Comparison of ENCODE assay signal across 8 cellular contexts in the genomic region with DNA sequence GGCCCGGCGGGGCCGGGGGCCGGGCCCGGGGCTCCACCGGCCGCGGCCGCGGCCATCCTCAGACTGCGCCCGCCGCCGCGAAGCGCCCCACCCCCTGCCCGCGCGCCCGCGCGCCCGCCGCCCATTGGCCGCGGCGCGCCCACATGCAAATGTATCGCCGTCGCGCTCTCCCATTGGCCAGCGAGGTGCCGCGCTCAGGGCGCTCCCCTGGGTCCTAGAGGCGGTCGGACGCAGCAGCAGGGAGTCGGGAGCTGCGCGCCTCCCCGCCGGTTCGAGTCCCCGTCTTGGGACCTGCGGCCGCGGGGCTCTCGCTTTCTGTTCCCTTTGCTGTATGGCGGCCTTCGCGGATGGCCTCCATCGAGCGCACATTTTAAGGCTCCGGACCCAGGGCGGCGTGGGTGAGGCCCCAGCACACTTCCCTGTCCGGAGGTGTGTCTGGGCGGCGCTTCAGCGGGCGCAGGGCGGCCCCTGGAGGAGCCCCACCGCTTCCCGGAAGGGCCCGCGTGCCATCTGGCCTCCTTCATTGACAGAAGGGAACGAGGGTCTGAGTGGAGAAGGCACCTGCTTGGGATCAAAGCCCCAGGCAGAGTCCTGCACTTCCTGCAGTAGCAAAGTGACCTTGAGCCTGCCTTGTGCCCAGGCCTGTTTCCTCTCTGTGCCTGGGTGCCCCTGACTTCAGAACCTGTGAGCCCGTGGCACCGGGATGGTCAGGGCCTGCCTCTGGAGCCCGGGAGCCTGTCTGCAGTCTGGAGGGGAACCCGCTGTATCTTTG. TPM values are rescaled to one million over a fixed set of nuclear protein-coding genes. Genes with fewer than 3 reads are reported as not detected.
DNase-seq lines count a peak whose midpoint lies in the region; ATAC-seq and TF ChIP-seq lines count a peak whose summit lies in the region.

A gene with protein sequence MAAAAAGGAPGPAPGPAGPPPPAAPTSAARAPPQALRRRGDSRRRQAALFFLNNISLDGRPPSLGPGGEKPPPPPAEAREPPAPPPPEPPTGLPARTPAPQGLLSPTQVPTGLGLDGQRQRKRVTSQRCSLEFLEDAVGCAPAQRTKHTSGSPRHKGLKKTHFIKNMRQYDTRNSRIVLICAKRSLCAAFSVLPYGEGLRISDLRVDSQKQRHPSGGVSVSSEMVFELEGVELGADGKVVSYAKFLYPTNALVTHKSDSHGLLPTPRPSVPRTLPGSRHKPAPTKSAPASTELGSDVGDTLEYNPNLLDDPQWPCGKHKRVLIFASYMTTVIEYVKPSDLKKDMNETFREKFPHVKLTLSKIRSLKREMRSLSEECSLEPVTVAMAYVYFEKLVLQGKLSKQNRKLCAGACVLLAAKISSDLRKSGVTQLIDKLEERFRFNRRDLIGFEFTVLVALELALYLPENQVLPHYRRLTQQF (minus strand): TSS at position 65 of the 772 bp plus-strand sequence. CDS start 9 bp downstream, at position 56.

- ATAC-seq in GM21576 (IDR thresholded peaks at IDR 0.05; ENCODE audit: unreplicated experiment) (peak; percentile 77), PC-3 (peak; percentile 76)

- no peaks in the 10 kb centered on the region for H3K9me3 Mint-ChIP-seq in IgD-negative memory B cell

- peak; percentile 37 for TF ChIP-seq POLR2A in erythroblast (IDR thresholded peaks at IDR 0.05; ENCODE audit: low read length)

- H3K9ac ChIP-seq in PC-3 (ENCODE audit: low read length) (peak within 1 kb of the TSS; percentile 82), mucosa of stomach (ENCODE audit: low read length) (peak within 1 kb of the TSS; percentile 77)

- H2AFZ ChIP-seq in PC-3 (ENCODE audit: low read length): peak within 1 kb of the TSS; percentile 94

- H3K27me3 ChIP-seq in PC-3 (ENCODE audit: low read length) (no peaks in the 10 kb centered on the region), mucosa of stomach (ENCODE audit: control insufficient read depth, insufficient read depth, low read length) (peaks cover 2% of the 10 kb centered on the region)

- no peak for TF ChIP-seq CTCF in PC-3 (conservative IDR thresholded peaks at IDR 0.05; ENCODE audit: low read depth, low read length)

- DNase-seq in DMS53 (lab: John Stamatoyannopoulos, UW) (peak; percentile 98), PC-3 (peak; percentile 94), activated T-cell treated with anti-CD3 and anti-CD28 coated beads for 48 hours (ENCODE audit: low read depth) (peak; percentile 93), erythroblast (lab: John Stamatoyannopoulos, UW) (peak; percentile 96 to 97)
- peak; percentile 69 to 80 for DNase-seq in stimulated activated CD8-positive, alpha-beta memory T cell treated with anti-CD3 and anti-CD28 coated beads, Interleukin-4, amount 100 ng/mL, for 4 hours (ENCODE audit: low read depth in 2 of 2, low spot score in 1 of 2)

- CTCF ChIA-PET in PC-3 (lab: Charles Lee): no interaction called here

- no peaks in the 10 kb centered on the region for H3K36me3 Mint-ChIP-seq in IgD-negative memory B cell

- H3K4me1 ChIP-seq in PC-3 (ENCODE audit: insufficient read depth, low read length) (peaks cover 19% of the 10 kb centered on the region), mucosa of stomach (ENCODE audit: control insufficient read depth, insufficient read depth, low read length) (peaks cover 60% of the 10 kb centered on the region)

- H3K27ac Mint-ChIP-seq in IgD-negative memory B cell: peak within 1 kb of the TSS; percentile 47 to 90 (median 78)

- H3K9me2 ChIP-seq in PC-3 (replicated peaks; ENCODE audit: low read length): no peaks in the 10 kb centered on the region

- H3K4me1 Mint-ChIP-seq in IgD-negative memory B cell: peaks cover 6 to 17% (median 13%) of the 10 kb centered on the region in 3 donors

- H3K9me3 ChIP-seq in PC-3 (ENCODE audit: low read length) (no peaks in the 10 kb centered on the region), mucosa of stomach (ENCODE audit: control insufficient read depth, low read length) (no peaks in the 10 kb centered on the region)

- H4K20me1 ChIP-seq in PC-3 (ENCODE audit: low read length): 0 out of 2 replicates have a peak, but pooled peaks cover 7% of the 10 kb centered on the region

- TSS peak; percentile 20 for BruUV-seq in PC-3 (replicated peaks; lab: Mats Ljungman, UMichigan)

- POLR2A ChIA-PET in PC-3 (lab: Charles Lee; ENCODE audit: unreplicated experiment): interaction anchor here (0.8 kb wide), 1 partner anchor 57 kb away, joined by 3 read pairs; no protein-coding TSS in a partner anchor

- H3K27me3 Mint-ChIP-seq in IgD-negative memory B cell: peaks cover 3% of the 10 kb centered on the region

- peak within 1 kb of the TSS; percentile 99 for H3K4me2 ChIP-seq in PC-3 (ENCODE audit: low read length)

- H3K4me3 Mint-ChIP-seq in IgD-negative memory B cell: peak within 1 kb of the TSS; percentile 84 to 94 (median 90)

- H3K36me3 ChIP-seq in PC-3 (ENCODE audit: low read depth, low read length) (peaks cover 3% of the 10 kb centered on the region; the same call in 1 of the 2 replicates), mucosa of stomach (ENCODE audit: control insufficient read depth, insufficient read depth, low read length) (no peaks in the 10 kb centered on the region)

- H3K79me2 ChIP-seq in PC-3 (ENCODE audit: low read length): peaks cover 27% of the 10 kb centered on the region

- no peaks in the 10 kb centered on the region for H3F3A ChIP-seq in PC-3 (ENCODE audit: low read length, unreplicated experiment)

- H3K4me3 ChIP-seq in PC-3 (ENCODE audit: low read length): peak within 1 kb of the TSS; percentile 92
- H3K4me3 ChIP-seq in mucosa of stomach (ENCODE audit: low read length): peak within 1 kb of the TSS; percentile 56

- intact Hi-C loops in PC-3 (cut with micrococcal nuclease): no loop called here

- no peak within 1 kb of the TSS for H3K27ac ChIP-seq in PC-3 (ENCODE audit: low read length)

RNA-seq across cellular contexts. Expression of the gene that starts here (rescaled TPM):
- 1.1 TPM for polyA plus RNA-seq in IgD-negative memory B cell
- 12.4 and 13.5 TPM in 2 replicates for total RNA-seq in PC-3 (2014; rRNA removed)
